In the genomic region with DNA sequence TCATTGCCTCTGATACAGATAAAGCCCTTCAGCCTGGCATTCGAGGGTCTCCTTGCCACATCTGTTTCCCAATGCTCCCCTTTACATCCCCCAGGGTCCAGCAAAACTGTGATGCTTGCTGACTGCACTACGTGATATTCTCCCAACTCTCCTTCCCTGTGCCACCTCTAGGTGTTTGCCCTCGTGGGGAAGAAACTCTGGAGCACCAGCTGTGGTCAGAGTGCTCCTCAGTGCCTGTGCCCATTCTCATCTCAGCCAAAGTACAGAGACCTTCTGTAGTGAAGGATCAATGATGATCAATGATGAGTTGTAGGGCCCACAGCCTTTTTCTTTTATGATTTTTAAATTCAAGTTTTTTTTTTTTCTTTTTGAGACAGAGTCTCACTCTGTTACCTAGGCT, we compare ENCODE assay signal across 8 cellular contexts. TPM values are rescaled to one million over a fixed set of nuclear protein-coding genes. Genes with fewer than 3 reads are reported as not detected.
"Had no signal": no experiment of that assay in that cellular context is flagged by ENCODE, and none has a peak within 500 bp of the region (broad histone marks: within the 10 kb centered on the region; RNA-seq: fewer than 3 reads in every experiment).

No MANE protein-coding gene starts in this region.

- H3K27ac ChIP-seq: GM23248, HL-60 had no signal

- H2AFZ ChIP-seq: GM23248 had no signal

- DNase-seq: GM23248, GOT3, H7, HFFc6 had no signal

- H3K36me3 ChIP-seq: HAP-1 had no signal

- ATAC-seq: HCT116 had no signal

- H3K9ac ChIP-seq: GM23248 had no signal

- H3K4me3 ChIP-seq: GM23248, HAP-1 had no signal

RNA-seq across cellular contexts. Expression of a gene that starts 40.3 kb away (rescaled TPM):
- polyA plus RNA-seq: IgD-negative memory B cell had no signal
